ENCODE assay signal across 8 cellular contexts in the genomic region with DNA sequence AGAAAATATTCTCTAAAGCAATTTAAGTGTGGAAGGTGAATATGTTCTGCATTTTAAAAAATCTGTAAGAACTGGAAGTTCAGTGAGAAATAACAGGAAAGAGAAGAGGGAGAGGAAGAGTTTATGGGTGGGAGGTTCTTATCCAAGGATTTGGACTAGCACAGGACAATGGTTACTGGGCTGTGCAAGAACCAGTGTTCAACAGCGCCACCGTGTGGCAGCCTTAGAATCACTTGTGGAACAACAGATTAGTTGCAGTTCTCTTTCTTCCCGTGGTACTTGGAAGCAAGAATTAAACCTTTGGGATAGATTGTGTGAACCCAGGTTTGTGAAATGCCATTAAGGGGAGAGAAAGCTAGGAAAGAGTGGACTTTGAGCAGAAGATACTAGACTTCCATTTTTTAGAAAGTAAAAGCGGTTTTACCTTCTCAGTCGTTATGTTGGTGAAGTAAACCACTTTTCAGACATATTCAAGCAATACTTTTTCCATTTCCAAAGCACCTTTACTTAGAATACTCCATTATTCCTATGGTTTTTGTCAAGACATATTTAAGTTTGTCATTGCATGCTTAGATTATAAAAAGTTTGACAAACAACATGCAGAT.
DNase-seq lines count a peak whose midpoint lies in the region; ATAC-seq and TF ChIP-seq lines count a peak whose summit lies in the region.

No MANE protein-coding gene starts in this region.

- H3K4me1 ChIP-seq in subcutaneous abdominal adipose tissue (ENCODE audit: control insufficient read depth in 5 of 5, insufficient read depth in 5 of 5, low read length in 5 of 5), result no peaks in the 10 kb centered on the region

- TF ChIP-seq CTCF in GM20000 (IDR thresholded peaks at IDR 0.05; ENCODE audit: extremely low read depth, missing control alignments), result peak; percentile 21
- peak; percentile 44 for TF ChIP-seq CTCF in fibroblast of villous mesenchyme (IDR thresholded peaks at IDR 0.05; ENCODE audit: insufficient read depth, low read depth, low read length)

- no peak overlapping the region for H3K27ac ChIP-seq in subcutaneous abdominal adipose tissue (ENCODE audit: low read depth, low read length)

- no peaks in the 10 kb centered on the region for H3K36me3 ChIP-seq in subcutaneous abdominal adipose tissue (ENCODE audit: control insufficient read depth in 5 of 5, insufficient read depth in 5 of 5, low read length in 5 of 5)

- no peak for ATAC-seq in GM21737 (IDR thresholded peaks at IDR 0.05; ENCODE audit: unreplicated experiment)

- peaks cover 23 to 45% (median 34%) of the 10 kb centered on the region in 5 donors for H3K9me3 ChIP-seq in subcutaneous abdominal adipose tissue (ENCODE audit: control insufficient read depth in 5 of 5, low read length in 5 of 5)

- H3K4me3 ChIP-seq in fibroblast of villous mesenchyme (ENCODE audit: low read depth, low read length), result no peak overlapping the region
- peak overlapping the region in 3 of 5 donors; percentile 13 to 31 (median 30) for H3K4me3 ChIP-seq in subcutaneous abdominal adipose tissue (ENCODE audit: low read depth in 1 of 5, low read length in 5 of 5)

- H3K27me3 ChIP-seq in subcutaneous abdominal adipose tissue (ENCODE audit: control insufficient read depth in 5 of 5, insufficient read depth in 4 of 5, low read length in 5 of 5), result no peaks in the 10 kb centered on the region

- no peak overlapping the region for H3K9ac ChIP-seq in subcutaneous abdominal adipose tissue (ENCODE audit: low read length in 5 of 5)

- DNase-seq in AML-193 (lab: John Stamatoyannopoulos, UW) (peak; percentile 30), GM20000 (ENCODE audit: low spot score) (no peak), SK-N-DZ (ENCODE audit: low spot score) (peak; percentile 12), fibroblast of villous mesenchyme (ENCODE audit: low read depth) (peak; percentile 4), AG20443 (ENCODE audit: low spot score) (no peak), NCI-H345 treated with DMSO at 0.1 percent for 48 hours (lab: John Stamatoyannopoulos, UW; ENCODE audit: unreplicated experiment) (no peak)

Comparison
In these comparisons a context has a peak if more than half of its experiments do, and no peak if none do; other contexts are left out.
1. DNase-seq: peak in AML-193 (2 of 2), SK-N-DZ (single experiment) and fibroblast of villous mesenchyme (single experiment); none in GM20000 (single experiment), AG20443 (single experiment) and NCI-H345 treated with DMSO at 0.1 percent for 48 hours (single experiment).